8 cellular contexts compared by ENCODE assay signal in genomic region chr20:38730989-38731737, GRCh38. TPM values are rescaled to one million over a fixed set of nuclear protein-coding genes. Genes with fewer than 3 reads are reported as not detected.
DNase-seq lines count a peak whose midpoint lies in the region; ATAC-seq, FAIRE-seq and TF ChIP-seq lines count a peak whose summit lies in the region.

No MANE protein-coding gene starts in this region.

- peak overlapping the region; percentile 41 for H2AFZ ChIP-seq in endothelial cell of umbilical vein (ENCODE audit: low read depth, low read length)

- H3K36me3 Mint-ChIP-seq in Calu3 (ENCODE audit: insufficient read depth, unreplicated experiment) = peaks cover 13% of the 10 kb centered on the region

- H3K27ac Mint-ChIP-seq in Calu3 (ENCODE audit: unreplicated experiment) = no peak overlapping the region

- H3K4me3 ChIP-seq in endothelial cell of umbilical vein (replicated peaks in 1 of 3; ENCODE audit: insufficient read depth in 1 of 3, low read depth in 1 of 3, low read length in 3 of 3) (no peak overlapping the region), muscle layer of duodenum (ENCODE audit: low read depth in 1 of 2, low read length in 2 of 2) (peak overlapping the region; percentile 40 to 59)

- no peaks in the 10 kb centered on the region for H3K9me1 ChIP-seq in endothelial cell of umbilical vein (replicated peaks; ENCODE audit: control insufficient read depth, extremely low read depth, insufficient read depth, low read length)

- no peak for TF ChIP-seq POLR2A in endothelial cell of umbilical vein (IDR thresholded peaks at IDR 0.05; ENCODE audit: low read depth, low read length)

- DNase-seq in Calu3 (peak; percentile 92), NCI-H524 (lab: John Stamatoyannopoulos, UW) (peak; percentile 90 to 97), endothelial cell of umbilical vein (ENCODE audit: low read depth, low spot score) (peak; percentile 60), foreskin melanocyte (no peak)
- peak in 2 of 3 experiments; percentile 79 to 86 for DNase-seq in activated CD8-positive, alpha-beta memory T cell treated with anti-CD3 and anti-CD28 coated beads for 48 hours (ENCODE audit: low read depth in 2 of 3, low spot score in 2 of 3)
- peak; percentile 69 for DNase-seq in stimulated activated CD8-positive, alpha-beta memory T cell treated with anti-CD3 and anti-CD28 coated beads, Interleukin-7, amount 100 ng/mL, for 24 hours (ENCODE audit: low read depth)

- FAIRE-seq in endothelial cell of umbilical vein (lab: Jason Lieb, UNC) = peak; percentile 88

- TF ChIP-seq CTCF in Calu3 (IDR thresholded peaks at IDR 0.05; ENCODE audit: unreplicated experiment) (peak; percentile 100), endothelial cell of umbilical vein (IDR thresholded peaks at IDR 0.05; ENCODE audit: extremely low read depth in 1 of 2, insufficient read depth in 1 of 2, low read depth in 1 of 2, low read length in 2 of 2) (peak; percentile 99)

- H3K27me3 ChIP-seq in endothelial cell of umbilical vein (ENCODE audit: control insufficient read depth in 2 of 2, insufficient read depth in 2 of 2, low read length in 2 of 2) (peaks cover 65 to 80% of the 10 kb centered on the region in 2 experiments), muscle layer of duodenum (ENCODE audit: low read depth, low read length) (peaks cover 69% of the 10 kb centered on the region)

- dilution Hi-C loops in endothelial cell of umbilical vein (cut with MboI; ENCODE audit: extremely low pct_ligation_motif_present, low sequenced_read_pairs) = no loop called here

- peak overlapping the region; percentile 63 for H3K4me2 ChIP-seq in endothelial cell of umbilical vein (ENCODE audit: insufficient read depth, low read length)

- peak overlapping the region; percentile 58 for H3K4me3 Mint-ChIP-seq in Calu3 (ENCODE audit: low read depth, unreplicated experiment)

- intact Hi-C loops in Calu3 (cut with micrococcal nuclease; ENCODE audit: unreplicated experiment) = loop anchor here (5.0 kb wide), 2 partner anchors 84 to 161 kb away; no protein-coding TSS in a partner anchor
- intact Hi-C loops in endothelial cell of umbilical vein (cut with micrococcal nuclease) = loop anchor here (1.0 kb wide), 2 partner anchors 17 to 85 kb away; partner anchors contain the start of gene ACTR5

- no peak overlapping the region for H3K9ac ChIP-seq in endothelial cell of umbilical vein (replicated peaks; ENCODE audit: extremely low read depth, insufficient read depth, low read length)

- H3K9me3 ChIP-seq in endothelial cell of umbilical vein (replicated peaks; ENCODE audit: control insufficient read depth, insufficient read depth, low read length) = no peaks in the 10 kb centered on the region
- H3K9me3 ChIP-seq in muscle layer of duodenum (ENCODE audit: control insufficient read depth in 1 of 2, low read length in 2 of 2) = peaks cover 0 to 4% of the 10 kb centered on the region in 2 donors

- peaks cover 22% of the 10 kb centered on the region for H3K4me1 Mint-ChIP-seq in Calu3 (ENCODE audit: low read depth, unreplicated experiment)

- POLR2A ChIA-PET in endothelial cell of umbilical vein (lab: Charles Lee) = no interaction called here

- H3K4me1 ChIP-seq in endothelial cell of umbilical vein (ENCODE audit: control insufficient read depth, extremely low read depth, insufficient read depth, low read length) = peaks cover 6% of the 10 kb centered on the region
- peaks cover 0 to 32% of the 10 kb centered on the region in 2 donors for H3K4me1 ChIP-seq in muscle layer of duodenum (ENCODE audit: control insufficient read depth in 1 of 2, insufficient read depth in 2 of 2, low read length in 2 of 2)

- ATAC-seq in HG02623 (IDR thresholded peaks at IDR 0.05; ENCODE audit: unreplicated experiment) = peak; percentile 45

- no peaks in the 10 kb centered on the region for H4K20me1 ChIP-seq in endothelial cell of umbilical vein (replicated peaks; ENCODE audit: control insufficient read depth, extremely low read depth, insufficient read depth, low read length)

- no peaks in the 10 kb centered on the region for H3K9me3 Mint-ChIP-seq in Calu3 (ENCODE audit: low read depth, unreplicated experiment)

- H3K27ac ChIP-seq in endothelial cell of umbilical vein (ENCODE audit: insufficient read depth, low read depth, low read length) (no peak overlapping the region), muscle layer of duodenum (ENCODE audit: low read length) (no peak overlapping the region)

- H3K79me2 ChIP-seq in endothelial cell of umbilical vein (ENCODE audit: control insufficient read depth, insufficient read depth, low read length) = no peaks in the 10 kb centered on the region

- CTCF ChIA-PET in Calu3 (lab: Charles Lee) (interaction anchor here (0.5 to 0.6 kb wide), 2 partner anchors 24 to 287 kb away, joined by 4 to 5 read pairs; no protein-coding TSS in a partner anchor), endothelial cell of umbilical vein (lab: Charles Lee) (interaction anchor here (0.6 to 2.0 kb wide), 13 partner anchors 8 to 85 kb away, joined by 3 to 8 read pairs (median 4); partner anchors contain the start of gene ACTR5)

- BruUV-seq in Calu3 (replicated peaks; lab: Mats Ljungman, UMichigan) (no TSS peak), endothelial cell of umbilical vein (replicated peaks; lab: Mats Ljungman, UMichigan) (no TSS peak)

- peaks cover 100% of the 10 kb centered on the region for H3K27me3 Mint-ChIP-seq in Calu3 (ENCODE audit: unreplicated experiment)

- H3K36me3 ChIP-seq in endothelial cell of umbilical vein (ENCODE audit: control insufficient read depth in 2 of 2, extremely low read depth in 1 of 2, insufficient read depth in 2 of 2, low read length in 2 of 2) = no peaks in the 10 kb centered on the region
- H3K36me3 ChIP-seq in muscle layer of duodenum (ENCODE audit: control insufficient read depth in 1 of 2, insufficient read depth in 2 of 2, low read length in 2 of 2) = no peaks in the 10 kb centered on the region

TF ChIP-seq in endothelial cell of umbilical vein, 7 proteins besides CTCF, POLR2A, EP300 and RAD21:
- TF ChIP-seq, protein P1, sequence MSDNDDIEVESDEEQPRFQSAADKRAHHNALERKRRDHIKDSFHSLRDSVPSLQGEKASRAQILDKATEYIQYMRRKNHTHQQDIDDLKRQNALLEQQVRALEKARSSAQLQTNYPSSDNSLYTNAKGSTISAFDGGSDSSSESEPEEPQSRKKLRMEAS (IDR thresholded peaks at IDR 0.05; ENCODE audit: insufficient read depth, insufficient read length) = peak; percentile 55
- TF ChIP-seq GATA2 (IDR thresholded peaks at IDR 0.05; ENCODE audit: insufficient read depth, insufficient read length, low read depth, low read length) = no peak

RNA-seq across cellular contexts. Expression of gene SLC32A1, which starts 6.9 kb away (rescaled TPM):
- total RNA-seq in Calu3 (2022) = not detected in 2 replicates
- not detected in 2 replicates for total RNA-seq in endothelial cell of umbilical vein
- polyA plus RNA-seq in endothelial cell of umbilical vein = 0.04 TPM in 1 of 2 replicates, not detected in the other
- not detected in 2 replicates for polyA plus RNA-seq in endothelial cell of umbilical vein (2011; cell fraction: cytosol; rRNA removed)
- polyA plus RNA-seq in endothelial cell of umbilical vein (2011; cell fraction: nucleus; rRNA removed) = not detected in 2 replicates
- not detected in 2 replicates for polyA plus RNA-seq in endothelial cell of umbilical vein (2012)
- not detected in 2 replicates for polyA minus RNA-seq in endothelial cell of umbilical vein
- polyA minus RNA-seq in endothelial cell of umbilical vein (2011; cell fraction: cytosol; rRNA and poly(A)+ RNA removed) = not detected
- polyA minus RNA-seq in endothelial cell of umbilical vein (2011; cell fraction: nucleus; rRNA and poly(A)+ RNA removed) = not detected in 2 replicates

RNA-seq across cellular contexts. Expression of gene ACTR5, which starts 17.1 kb away (rescaled TPM):
- total RNA-seq in Calu3 (2022) (12.9 and 14.7 TPM in 2 replicates), endothelial cell of umbilical vein (9.7 and 11.3 TPM in 2 replicates)
- 8.8 and 8.9 TPM in 2 replicates for polyA plus RNA-seq in endothelial cell of umbilical vein
- 8.8 and 9.3 TPM in 2 replicates for polyA plus RNA-seq in endothelial cell of umbilical vein (2011; cell fraction: cytosol; rRNA removed)
- polyA plus RNA-seq in endothelial cell of umbilical vein (2011; cell fraction: nucleus; rRNA removed) = 26.9 and 28.0 TPM in 2 replicates
- polyA plus RNA-seq in endothelial cell of umbilical vein (2012) = 7.5 and 8.5 TPM in 2 replicates
- polyA minus RNA-seq in endothelial cell of umbilical vein = 8.0 and 8.5 TPM in 2 replicates
- polyA minus RNA-seq in endothelial cell of umbilical vein (2011; cell fraction: cytosol; rRNA and poly(A)+ RNA removed) = 9.7 TPM
- 5.6 and 6.9 TPM in 2 replicates for polyA minus RNA-seq in endothelial cell of umbilical vein (2011; cell fraction: nucleus; rRNA and poly(A)+ RNA removed)

Comparison
In these comparisons a context has a peak if more than half of its experiments do, and no peak if none do; other contexts are left out.
1. H3K4me3 ChIP-seq: peak in muscle layer of duodenum (2 of 2); none in endothelial cell of umbilical vein (0 of 3).